18 cellular contexts compared by ENCODE assay signal in the genomic region with DNA sequence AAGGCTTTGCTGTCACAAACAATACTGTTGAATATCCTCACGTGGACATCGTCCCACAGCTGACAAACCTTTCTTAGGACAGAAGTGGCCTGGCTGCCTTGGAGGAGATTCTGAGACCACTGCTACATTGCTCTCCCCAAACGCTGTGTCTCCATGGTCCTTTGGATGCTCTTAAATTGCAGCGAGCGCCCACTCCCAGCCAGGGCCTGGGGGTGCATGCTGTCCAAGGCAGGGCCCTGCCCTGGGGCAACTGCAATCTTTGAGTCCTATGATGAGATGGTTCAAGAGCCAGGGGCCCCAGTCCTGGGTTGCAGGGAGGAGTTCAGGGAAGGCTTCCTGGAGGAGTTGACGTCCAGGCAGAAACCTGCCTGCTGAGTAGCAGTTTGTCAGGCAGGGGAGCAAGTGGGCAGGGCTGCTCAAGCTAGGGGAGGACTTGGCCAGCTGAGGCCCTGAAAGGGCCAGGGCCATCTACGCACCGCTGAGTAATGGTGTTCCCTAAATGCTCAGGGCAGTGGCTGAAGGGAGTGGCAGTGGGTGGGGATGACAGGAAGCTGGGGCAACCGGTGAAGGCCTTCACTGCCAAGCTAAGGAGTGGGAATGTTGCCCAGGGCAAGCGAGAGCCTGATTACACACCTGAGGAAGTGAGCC. TPM values are rescaled to one million over a fixed set of nuclear protein-coding genes. Genes with fewer than 3 reads are reported as not detected.
DNase-seq lines count a peak whose midpoint lies in the region; ATAC-seq, FAIRE-seq and TF ChIP-seq lines count a peak whose summit lies in the region.
"Had no signal": no experiment of that assay in that cellular context is flagged by ENCODE, and none has a peak within 500 bp of the region (broad histone marks: within the 10 kb centered on the region; RNA-seq: fewer than 3 reads in every experiment).

No MANE protein-coding gene starts in this region.

- no peak overlapping the region for H3K4me3 Mint-ChIP-seq in CD4-positive, alpha-beta T cell
- H3K4me3 Mint-ChIP-seq: memory B cell had no signal

- no peaks in the 10 kb centered on the region for H3K9me3 Mint-ChIP-seq in CD4-positive, alpha-beta T cell

- TF ChIP-seq EP300 in esophagus muscularis mucosa (IDR thresholded peaks at IDR 0.05), result no peak

- no peaks in the 10 kb centered on the region for H3K36me3 ChIP-seq in esophagus muscularis mucosa
- H3K36me3 ChIP-seq: BE2C had no signal

- H3K4me3 ChIP-seq in esophagus muscularis mucosa, result no peak overlapping the region

- CTCF ChIA-PET in CD4-positive, alpha-beta T cell (lab: Charles Lee), result no interaction called here

- FAIRE-seq in H54 (lab: Jason Lieb, UNC), result peak; percentile 86

- H3K27me3 Mint-ChIP-seq in CD4-positive, alpha-beta T cell, result peaks cover 33% of the 10 kb centered on the region

- 90% methylated on average over 9 of the region's 10 CpGs for whole genome bisulfite sequencing in esophagus muscularis mucosa

- H3K36me3 Mint-ChIP-seq in CD4-positive, alpha-beta T cell (ENCODE audit: low read depth), result no peaks in the 10 kb centered on the region
- H3K36me3 Mint-ChIP-seq: memory B cell had no signal

- no peaks in the 10 kb centered on the region for H3K4me1 Mint-ChIP-seq in CD4-positive, alpha-beta T cell (ENCODE audit: low read depth)
- H3K4me1 Mint-ChIP-seq: memory B cell had no signal

- no peaks in the 10 kb centered on the region for H3K4me1 ChIP-seq in esophagus muscularis mucosa
- H3K4me1 ChIP-seq: BE2C had no signal

- no peak overlapping the region for H3K27ac ChIP-seq in esophagus muscularis mucosa (replicated peaks in 1 of 4)
- H3K27ac ChIP-seq in CD4-positive, alpha-beta T cell (ENCODE audit: low read depth, low read length), result no peak overlapping the region
- H3K27ac ChIP-seq: VCaP had no signal

- H3K27ac Mint-ChIP-seq in CD4-positive, alpha-beta T cell, result no peak overlapping the region
- H3K27ac Mint-ChIP-seq: memory B cell had no signal

- intact Hi-C loops in esophagus muscularis mucosa (cut with DNase I), result no loop called here
- intact Hi-C loops in CD4-positive, alpha-beta T cell (cut with DNase I, micrococcal nuclease), result no loop called here

- TF ChIP-seq POLR2A in H54 (IDR thresholded peaks at IDR 0.05; ENCODE audit: low read depth, low read length) (no peak), esophagus muscularis mucosa (IDR thresholded peaks at IDR 0.05; ENCODE audit: low read depth) (no peak)

- H3K9me3 ChIP-seq in esophagus muscularis mucosa, result no peaks in the 10 kb centered on the region
- H3K9me3 ChIP-seq in CD4-positive, alpha-beta T cell (ENCODE audit: control insufficient read depth, low read length), result no peaks in the 10 kb centered on the region
- H3K9me3 ChIP-seq: BE2C had no signal

- DNase-seq in H54 (ENCODE audit: insufficient read length, low spot score), result peak; percentile 65
- DNase-seq in NCI-H226, result peak; percentile 33
- DNase-seq in esophagus muscularis mucosa (ENCODE audit: extremely low spot score), result peak; percentile 72
- peak; percentile 71 for DNase-seq in renal cortical epithelial cell (ENCODE audit: low read depth)
- DNase-seq in NCI-H1436 treated with DMSO at 0.1 percent for 48 hours (lab: John Stamatoyannopoulos, UW), result no peak
- no peak for DNase-seq in NAMALWA (ENCODE audit: low spot score)
- DNase-seq in CD4-positive, alpha-beta T cell, result no peak
- DNase-seq: activated gamma-delta T cell, BE2C, DMS 273 treated with DMSO at 0.1 percent for 48 hours, GF-D8, MV-4-11, NCI-H526 treated with DMSO at 0.1 percent for 48 hours, right cardiac atrium had no signal

- no peak for ATAC-seq in HG02885 (IDR thresholded peaks at IDR 0.05; ENCODE audit: poor library complexity, unreplicated experiment)
- ATAC-seq in CD4-positive, alpha-beta T cell (ENCODE audit: poor library complexity), result no peak
- ATAC-seq: Panc1 had no signal

- peaks cover 0 to 15% (median 0%) of the 10 kb centered on the region in 4 donors for H3K27me3 ChIP-seq in esophagus muscularis mucosa
- H3K27me3 ChIP-seq in CD4-positive, alpha-beta T cell (ENCODE audit: control insufficient read depth, insufficient read depth, low read length), result no peaks in the 10 kb centered on the region
- H3K27me3 ChIP-seq: BE2C had no signal

- POLR2A ChIA-PET in CD4-positive, alpha-beta T cell (lab: Charles Lee), result no interaction called here

- no peak for TF ChIP-seq CTCF in esophagus muscularis mucosa (IDR thresholded peaks at IDR 0.05)
- TF ChIP-seq CTCF in CD4-positive, alpha-beta T cell (IDR thresholded peaks at IDR 0.05), result no peak

RNA-seq across cellular contexts. Expression of a gene that starts 10.8 kb away (rescaled TPM):
- 1 to 10 TPM in 1 of 4 donors, under 1 TPM in 3; 0.33 to 1.6 (median 0.47) TPM for total RNA-seq in esophagus muscularis mucosa
- total RNA-seq in renal cortical epithelial cell, result 132 and 222 TPM in 2 replicates
- total RNA-seq in CD4-positive, alpha-beta T cell, result not detected

Comparison
In these comparisons a context has a peak if more than half of its experiments do, and no peak if none do; other contexts are left out.
1. DNase-seq: peak in H54 (single experiment), NCI-H226 (single experiment), esophagus muscularis mucosa (single experiment) and renal cortical epithelial cell (single experiment); none in NCI-H1436 treated with DMSO at 0.1 percent for 48 hours (single experiment), NAMALWA (single experiment) and CD4-positive, alpha-beta T cell (0 of 10).
2. RNA of a gene that starts 10.8 kb away (total RNA-seq): 132 to 222 TPM in renal cortical epithelial cell; 0.33 to 1.6 TPM in esophagus muscularis mucosa and not detected in CD4-positive, alpha-beta T cell; every median in the first group is over 10 times any median in the second.